ENCODE assay signal across 29 cellular contexts in genomic region chr16:73193464-73193863, GRCh38.
"Had no signal": no experiment of that assay in that cellular context is flagged by ENCODE, and none has a peak within 500 bp of the region (broad histone marks: within the 10 kb centered on the region; RNA-seq: fewer than 3 reads in every experiment).

No MANE protein-coding gene starts in this region.

- H3K36me3 Mint-ChIP-seq: naive B cell; naive thymus-derived CD8-positive, alpha-beta T cell; neural progenitor cell; type B pancreatic cell had no signal

- H3K4me1 ChIP-seq: psoas muscle, right lobe of liver, sigmoid colon, testis, transverse colon, upper lobe of right lung, uterus had no signal

- H3K4me3 ChIP-seq: neural progenitor cell, psoas muscle, right lobe of liver, sigmoid colon, suprapubic skin, testis, tibial artery, transverse colon, upper lobe of right lung, uterus had no signal

- H3K27ac ChIP-seq: neural progenitor cell, neutrophil, parathyroid adenoma, right lobe of liver, sigmoid colon, suprapubic skin, testis, tibial artery, transverse colon, upper lobe of right lung, uterus had no signal

- H3K27me3 ChIP-seq: right lobe of liver, sigmoid colon, testis, tibial artery, transverse colon, upper lobe of right lung, uterus had no signal

- DNase-seq: naive B cell; naive thymus-derived CD8-positive, alpha-beta T cell; nucleus accumbens; posterior cingulate gyrus; psoas muscle; right cardiac atrium; right lobe of liver; sigmoid colon; small intestine; stimulated activated CD4-positive, alpha-beta T cell treated with anti-CD3 and anti-CD28 coated beads, Interleukin-15, amount 100 ng/mL, for 24 hours; stimulated activated CD4-positive, alpha-beta T cell treated with anti-CD3 and anti-CD28 coated beads, Interleukin-2, amount 100 ng/mL, for 24 hours; stimulated activated CD4-positive, alpha-beta T cell treated with anti-CD3 and anti-CD28 coated beads, Interleukin-2, amount 100 ng/mL, for 48 hours; stimulated activated CD4-positive, alpha-beta T cell treated with anti-CD3 and anti-CD28 coated beads, Interleukin-4, amount 100 ng/mL, for 24 hours; stimulated activated naive CD4-positive, alpha-beta T cell; stimulated activated naive CD8-positive, alpha-beta T cell treated with anti-CD3 and anti-CD28 coated beads, Interleukin-15, amount 100 ng/mL, for 72 hours; stimulated activated naive CD8-positive, alpha-beta T cell treated with anti-CD3 and anti-CD28 coated beads, Interleukin-15, Interleukin-2, amounts not matched to agents 100 U/mL and 50 U/mL, for 24 hours; substantia nigra; testis; tibial artery; transverse colon; upper lobe of right lung; uterus had no signal

- H3K4me3 Mint-ChIP-seq: naive B cell; naive thymus-derived CD8-positive, alpha-beta T cell; nephron; neural progenitor cell; stimulated activated naive CD8-positive, alpha-beta T cell treated with anti-CD3 and anti-CD28 coated beads, Interleukin-15, amount 100 ng/mL, for 72 hours; type B pancreatic cell had no signal

- H3K36me3 ChIP-seq: neural progenitor cell, neutrophil, right lobe of liver, sigmoid colon, suprapubic skin, tibial artery, transverse colon, upper lobe of right lung, uterus had no signal

- H3K9me3 Mint-ChIP-seq: naive B cell; nephron; neural progenitor cell; stimulated activated naive CD8-positive, alpha-beta T cell treated with anti-CD3 and anti-CD28 coated beads, Interleukin-15, amount 100 ng/mL, for 72 hours; type B pancreatic cell had no signal

- ATAC-seq: naive thymus-derived CD8-positive, alpha-beta T cell; psoas muscle; right cardiac atrium; right lobe of liver; stimulated activated naive CD8-positive, alpha-beta T cell treated with anti-CD3 and anti-CD28 coated beads, Interleukin-15, amount 100 ng/mL, for 72 hours; stimulated activated naive CD8-positive, alpha-beta T cell treated with anti-CD3 and anti-CD28 coated beads, Interleukin-15, Interleukin-2, amounts not matched to agents 100 U/mL and 50 U/mL, for 24 hours; upper lobe of right lung had no signal

- H3K4me1 Mint-ChIP-seq: naive B cell; naive thymus-derived CD8-positive, alpha-beta T cell; stimulated activated naive CD8-positive, alpha-beta T cell treated with anti-CD3 and anti-CD28 coated beads, Interleukin-15, amount 100 ng/mL, for 72 hours had no signal

- H3K27ac Mint-ChIP-seq: naive thymus-derived CD8-positive, alpha-beta T cell; progenitor cell of endocrine pancreas; stimulated activated naive CD8-positive, alpha-beta T cell treated with anti-CD3 and anti-CD28 coated beads, Interleukin-15, amount 100 ng/mL, for 72 hours; type B pancreatic cell had no signal

- H3K9me3 ChIP-seq: neutrophil, psoas muscle, right lobe of liver, sigmoid colon, suprapubic skin, testis, tibial artery, transverse colon, upper lobe of right lung, uterus had no signal
